ENCODE assay signal across 8 cellular contexts in the genomic region with DNA sequence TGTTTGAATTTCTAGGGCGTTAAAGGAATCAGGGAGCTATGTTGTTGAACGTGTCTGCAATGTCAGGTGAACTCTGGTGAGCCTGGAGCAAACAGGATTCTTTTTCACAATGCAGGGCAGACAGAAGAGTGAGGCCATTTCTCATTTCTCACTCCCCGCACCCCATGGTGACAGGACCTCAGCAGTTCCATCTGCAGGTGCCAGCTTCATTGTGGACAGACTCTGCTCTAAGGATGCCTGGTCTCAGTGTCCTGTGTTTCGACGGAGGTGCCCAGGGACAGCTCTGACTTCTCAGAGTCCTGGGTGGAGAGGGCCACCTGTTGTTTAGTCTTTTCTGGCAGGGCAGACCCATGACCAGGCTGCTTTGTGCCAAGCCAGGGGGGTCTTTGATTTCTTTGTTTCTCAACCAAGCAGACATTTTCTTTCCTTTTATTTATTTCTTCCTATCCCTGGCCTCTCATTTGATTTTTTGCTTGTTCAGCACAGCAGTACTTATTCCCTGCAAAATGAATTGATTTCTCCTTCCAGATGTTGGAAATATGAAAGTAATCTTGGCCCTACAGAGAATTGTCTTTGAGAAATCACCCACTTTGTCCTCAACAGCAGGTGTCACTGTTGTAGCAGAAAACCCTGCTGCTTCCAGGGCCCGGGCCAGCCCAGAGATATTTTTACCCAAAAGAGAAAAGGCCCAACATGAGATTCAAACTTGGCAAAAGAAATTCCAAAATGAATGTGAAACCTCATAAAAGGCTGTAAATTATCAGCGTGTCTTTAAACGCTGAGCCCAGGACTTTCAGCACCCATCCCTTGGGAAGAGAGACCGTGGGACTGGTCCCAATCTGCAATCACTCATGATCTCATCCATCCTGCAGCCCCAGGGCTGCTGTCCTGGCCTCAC.
DNase-seq lines count a peak whose midpoint lies in the region; FAIRE-seq and TF ChIP-seq lines count a peak whose summit lies in the region.

No MANE protein-coding gene starts in this region.

- FAIRE-seq in endometrium (lab: Jason Lieb, UNC), result peak; percentile 79
- no peak for FAIRE-seq in H54 (lab: Jason Lieb, UNC)

- H3K36me3 ChIP-seq in NT2/D1 (ENCODE audit: insufficient read depth, insufficient read length, low read length) (no peaks in the 10 kb centered on the region), Peyer's patch (no peaks in the 10 kb centered on the region)

- no peak overlapping the region for H3K4me3 ChIP-seq in NT2/D1 (ENCODE audit: insufficient read length, low read depth)
- H3K4me3 ChIP-seq in Peyer's patch, result no peak overlapping the region

- no peaks in the 10 kb centered on the region for H3K4me1 ChIP-seq in NT2/D1 (ENCODE audit: insufficient read depth, insufficient read length)
- H3K4me1 ChIP-seq in Peyer's patch, result no peaks in the 10 kb centered on the region

- TF ChIP-seq CTCF in GM12873 (IDR thresholded peaks at IDR 0.05; ENCODE audit: insufficient read depth, low read depth, low read length, missing control alignments) (peak; percentile 42), Peyer's patch (IDR thresholded peaks at IDR 0.05) (peak in 3 of 6 experiments; percentile 13 to 53 (median 41))

- TF ChIP-seq POLR2A in Peyer's patch (IDR thresholded peaks at IDR 0.05) (no peak), H54 (IDR thresholded peaks at IDR 0.05; ENCODE audit: low read depth, low read length) (no peak)

- no peak overlapping the region for H3K9ac ChIP-seq in NT2/D1 (ENCODE audit: insufficient read length, low read depth)

- no peak overlapping the region for H3K27ac ChIP-seq in Peyer's patch

- H3K9me3 ChIP-seq in NT2/D1 (ENCODE audit: insufficient read depth, low read length) (no peaks in the 10 kb centered on the region), Peyer's patch (no peaks in the 10 kb centered on the region)

- H3K27me3 ChIP-seq in NT2/D1 (ENCODE audit: insufficient read depth, insufficient read length) (no peaks in the 10 kb centered on the region), Peyer's patch (no peaks in the 10 kb centered on the region)

- in situ Hi-C loops in ACHN (cut with HindIII; ENCODE audit: low pct_ligation_motif_present, low pct_unique_long_range_greater_than_20kb, low sequenced_read_pairs), result no loop called here

- DNase-seq in ACHN, result peak; percentile 18
- peak; percentile 25 for DNase-seq in NT2/D1 (ENCODE audit: low read depth, low spot score)
- peak; percentile 24 for DNase-seq in pons (ENCODE audit: low spot score)
- DNase-seq in Peyer's patch, result no peak
- DNase-seq in GDM1 (lab: John Stamatoyannopoulos, UW), result no peak
- DNase-seq in H54 (ENCODE audit: insufficient read length, low spot score), result no peak

Comparison
In these comparisons a context has a peak if more than half of its experiments do, and no peak if none do; other contexts are left out.
1. DNase-seq: peak in ACHN (single experiment), NT2/D1 (single experiment) and pons (single experiment); none in Peyer's patch (0 of 3), GDM1 (single experiment) and H54 (single experiment).